In the genomic region with DNA sequence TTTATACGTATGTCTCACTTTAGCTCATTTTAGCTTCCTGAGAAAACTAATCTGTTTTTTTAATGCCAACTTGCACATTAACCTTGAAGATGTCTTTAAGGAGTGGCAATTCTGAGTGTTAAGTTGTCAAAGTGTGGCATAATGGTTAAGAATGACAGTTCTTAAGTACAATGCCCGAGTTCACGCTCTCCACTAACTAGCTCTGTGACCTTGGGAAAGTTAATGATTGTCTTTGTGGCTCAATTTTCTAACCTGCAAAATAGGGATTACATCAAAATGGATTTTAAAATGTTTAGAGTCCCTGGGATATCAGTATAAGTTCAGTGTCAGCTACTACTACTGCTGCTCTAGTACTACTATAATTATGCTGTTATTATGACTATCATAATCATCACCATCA, we compare ENCODE assay signal across 10 cellular contexts.
"Had no signal": no experiment of that assay in that cellular context is flagged by ENCODE, and none has a peak within 500 bp of the region (broad histone marks: within the 10 kb centered on the region; RNA-seq: fewer than 3 reads in every experiment).

No MANE protein-coding gene starts in this region.

- H3K9ac ChIP-seq: GM23248, KMS-11 had no signal

- H3K4me1 ChIP-seq: HAP-1 had no signal

- H2AFZ ChIP-seq: GM23248 had no signal

- ATAC-seq: HCT116, K562 had no signal

- H3K27ac ChIP-seq: GM23248, HL-60, KMS-11 had no signal

- H3K36me3 ChIP-seq: HAP-1 had no signal

- FAIRE-seq: K562 had no signal

- DNase-seq: GM23248, GOT3, H7, HFFc6, IMR-90 had no signal

- H3K4me3 Mint-ChIP-seq: HFFc6 had no signal

- H3K9me3 ChIP-seq: HAP-1 had no signal

- H3K27ac Mint-ChIP-seq: HFFc6 had no signal

- H3K4me3 ChIP-seq: GM23248, HAP-1, K562 had no signal

- H3K4me2 ChIP-seq: KMS-11 had no signal
